Comparison of ENCODE assay signal across 19 cellular contexts in the genomic region with DNA sequence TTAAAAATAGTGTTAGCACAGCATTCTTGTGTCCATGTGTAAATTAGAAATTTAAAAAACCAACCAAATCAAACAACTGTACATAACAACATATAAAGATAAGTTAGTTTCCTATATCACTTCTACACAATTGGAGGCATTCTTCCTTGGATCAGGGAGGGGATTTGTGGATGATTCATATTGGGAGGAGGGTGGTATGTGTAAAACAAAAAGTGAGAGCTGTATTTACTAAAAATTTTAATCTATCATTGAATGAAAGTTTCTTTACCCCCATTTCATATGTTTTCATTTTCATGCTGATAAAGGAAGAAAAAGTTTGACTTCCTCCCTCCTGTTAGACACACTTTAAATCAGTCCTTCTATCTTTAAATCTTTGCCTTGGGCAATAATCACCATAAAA.
A peak's percentile ranks its signal among the peaks of the same experiment; 100 is the strongest.
DNase-seq lines count a peak whose midpoint lies in the region; ATAC-seq, FAIRE-seq and TF ChIP-seq lines count a peak whose summit lies in the region.
"Had no signal": no experiment of that assay in that cellular context is flagged by ENCODE, and none has a peak within 500 bp of the region (broad histone marks: within the 10 kb centered on the region; RNA-seq: fewer than 3 reads in every experiment).

No MANE protein-coding gene starts in this region.

- no peaks in the 10 kb centered on the region for H3K9me3 ChIP-seq in PC-3 (ENCODE audit: low read length)
- H3K9me3 ChIP-seq: Caco-2, MG63, thoracic aorta had no signal

- H3K4me1 Mint-ChIP-seq in activated T-cell treated with anti-CD3 and anti-CD28 coated beads, Interleukin-2, amount 50 U/mL, for 72 hours (ENCODE audit: low read depth) = peaks cover 28% of the 10 kb centered on the region
- peaks cover 27% of the 10 kb centered on the region for H3K4me1 Mint-ChIP-seq in stimulated activated naive CD8-positive, alpha-beta T cell treated with anti-CD3 and anti-CD28 coated beads, Interleukin-15, amount 100 ng/mL, for 72 hours
- H3K4me1 Mint-ChIP-seq: nephron had no signal

- H2AFZ ChIP-seq in PC-3 (ENCODE audit: low read length) = peak overlapping the region; percentile 79

- H3K27me3 Mint-ChIP-seq in activated T-cell treated with anti-CD3 and anti-CD28 coated beads, Interleukin-2, amount 50 U/mL, for 72 hours (ENCODE audit: low read depth) = peaks cover 16% of the 10 kb centered on the region
- H3K27me3 Mint-ChIP-seq in stimulated activated naive CD8-positive, alpha-beta T cell treated with anti-CD3 and anti-CD28 coated beads, Interleukin-15, amount 100 ng/mL, for 72 hours = no peaks in the 10 kb centered on the region

- peak overlapping the region; percentile 77 for H3K4me2 ChIP-seq in PC-3 (ENCODE audit: low read length)

- peak overlapping the region; percentile 70 to 85 for H3K4me3 Mint-ChIP-seq in activated T-cell treated with anti-CD3 and anti-CD28 coated beads, Interleukin-2, amount 50 U/mL, for 72 hours
- peak overlapping the region; percentile 36 to 60 for H3K4me3 Mint-ChIP-seq in stimulated activated naive CD8-positive, alpha-beta T cell treated with anti-CD3 and anti-CD28 coated beads, Interleukin-15, amount 100 ng/mL, for 72 hours
- H3K4me3 Mint-ChIP-seq: nephron had no signal

- CTCF ChIA-PET in PC-3 (lab: Charles Lee) = interaction anchor here (0.7 to 1.3 kb wide), 2 partner anchors 117 to 195 kb away, joined by 3 read pairs; no protein-coding TSS in a partner anchor

- peaks cover 39% of the 10 kb centered on the region for H3K4me1 ChIP-seq in PC-3 (ENCODE audit: insufficient read depth, low read length)
- H3K4me1 ChIP-seq: body of pancreas, Caco-2 had no signal

- H3K27ac Mint-ChIP-seq in activated T-cell treated with anti-CD3 and anti-CD28 coated beads, Interleukin-2, amount 50 U/mL, for 72 hours = peak overlapping the region; percentile 52
- peak overlapping the region; percentile 67 to 69 for H3K27ac Mint-ChIP-seq in stimulated activated naive CD8-positive, alpha-beta T cell treated with anti-CD3 and anti-CD28 coated beads, Interleukin-15, amount 100 ng/mL, for 72 hours
- H3K27ac Mint-ChIP-seq: nephron had no signal

- H3K9me3 Mint-ChIP-seq in activated T-cell treated with anti-CD3 and anti-CD28 coated beads, Interleukin-2, amount 50 U/mL, for 72 hours = peaks cover 5 to 11% of the 10 kb centered on the region in 2 donors
- H3K9me3 Mint-ChIP-seq in stimulated activated naive CD8-positive, alpha-beta T cell treated with anti-CD3 and anti-CD28 coated beads, Interleukin-15, amount 100 ng/mL, for 72 hours = peaks cover 6 to 8% of the 10 kb centered on the region in 2 donors

- H3K36me3 ChIP-seq in PC-3 (ENCODE audit: low read depth, low read length) = peaks cover 8% of the 10 kb centered on the region; the same call in 1 of the 2 replicates
- H3K36me3 ChIP-seq in bronchial epithelial cell (ENCODE audit: control insufficient read depth, insufficient read depth, low read length) = no peaks in the 10 kb centered on the region
- H3K36me3 ChIP-seq: MG63, thoracic aorta had no signal

- no peak for DNase-seq in activated T-cell treated with anti-CD3 and anti-CD28 coated beads, Interleukin-2, amount 50 U/mL, for 72 hours
- no peak for DNase-seq in activated T-cell treated with anti-CD3 and anti-CD28 coated beads, Interleukin-2, amount 50 U/mL, for 48 hours
- DNase-seq in PC-3 (peak; percentile 68), bronchial epithelial cell (ENCODE audit: low read depth) (peak; percentile 50), MV-4-11 (lab: John Stamatoyannopoulos, UW) (no peak), superior temporal gyrus (ENCODE audit: extremely low spot score) (no peak), NCI-H2171 (lab: John Stamatoyannopoulos, UW) (no peak)
- no peak for DNase-seq in stimulated activated naive CD8-positive, alpha-beta T cell treated with anti-CD3 and anti-CD28 coated beads, Interleukin-15, amount 100 ng/mL, for 72 hours
- DNase-seq: activated CD4-positive, alpha-beta T cell treated with anti-CD3 and anti-CD28 coated beads, Interleukin-2, amount 50 U/mL, for 1 hour; body of pancreas; Caco-2; NCI-H2081 treated with DMSO at 0.1 percent for 48 hours; NCI-H82; Right ventricle myocardium superior had no signal

- H3K27me3 ChIP-seq in PC-3 (ENCODE audit: low read length) = no peaks in the 10 kb centered on the region
- H3K27me3 ChIP-seq in bronchial epithelial cell (ENCODE audit: control insufficient read depth, insufficient read depth, low read length) = no peaks in the 10 kb centered on the region
- H3K27me3 ChIP-seq: body of pancreas, MG63 had no signal

- peaks cover 7 to 13% of the 10 kb centered on the region in 2 donors for H3K36me3 Mint-ChIP-seq in activated T-cell treated with anti-CD3 and anti-CD28 coated beads, Interleukin-2, amount 50 U/mL, for 72 hours (ENCODE audit: insufficient read depth in 2 of 2)

- BruUV-seq in PC-3 (replicated peaks; lab: Mats Ljungman, UMichigan) = no TSS peak

- peak overlapping the region; percentile 92 for H3K9ac ChIP-seq in PC-3 (ENCODE audit: low read length)

- no peaks in the 10 kb centered on the region for H4K20me1 ChIP-seq in PC-3 (ENCODE audit: low read length)

- peaks cover 16% of the 10 kb centered on the region for H3F3A ChIP-seq in PC-3 (ENCODE audit: low read length, unreplicated experiment)

- H3K79me2 ChIP-seq in PC-3 (ENCODE audit: low read length) = no peaks in the 10 kb centered on the region

- H3K4me3 ChIP-seq in PC-3 (ENCODE audit: low read length) (peak overlapping the region; percentile 41; the same call in 1 of the 2 replicates), bronchial epithelial cell (ENCODE audit: low read depth, low read length) (no peak overlapping the region)
- H3K4me3 ChIP-seq: body of pancreas, MG63, thoracic aorta had no signal

- intact Hi-C loops in PC-3 (cut with micrococcal nuclease) = loop anchor here (1.0 kb wide), 1 partner anchor 137 kb away; no protein-coding TSS in a partner anchor

- TF ChIP-seq CTCF in PC-3 (conservative IDR thresholded peaks at IDR 0.05; ENCODE audit: low read depth, low read length) = no peak
- TF ChIP-seq CTCF in bronchial epithelial cell (IDR thresholded peaks at IDR 0.05; ENCODE audit: insufficient read depth, low read length, severe bottlenecking) = no peak

- H3K9me2 ChIP-seq in PC-3 (replicated peaks; ENCODE audit: low read length) = no peaks in the 10 kb centered on the region

- no peak for FAIRE-seq in bronchial epithelial cell (lab: Jason Lieb, UNC)
- FAIRE-seq: GM18507, GM19239 had no signal

- POLR2A ChIA-PET in PC-3 (lab: Charles Lee; ENCODE audit: unreplicated experiment) = interaction anchor here (0.7 kb wide), 1 partner anchor 359 kb away, joined by 3 read pairs; no protein-coding TSS in a partner anchor

- no peak for ATAC-seq in activated T-cell treated with anti-CD3 and anti-CD28 coated beads, Interleukin-2, amount 50 U/mL, for 72 hours (replicated peaks in 1 of 2)
- peak; percentile 45 for ATAC-seq in PC-3
- no peak for ATAC-seq in stimulated activated naive CD8-positive, alpha-beta T cell treated with anti-CD3 and anti-CD28 coated beads, Interleukin-15, amount 100 ng/mL, for 72 hours
- ATAC-seq: body of pancreas had no signal

- H3K27ac ChIP-seq in PC-3 (ENCODE audit: low read length) = peak overlapping the region; percentile 99
- H3K27ac ChIP-seq: body of pancreas, thoracic aorta had no signal

Comparison
In these comparisons a context has a peak if more than half of its experiments do, and no peak if none do; other contexts are left out.
1. DNase-seq: peak in PC-3 (single experiment) and bronchial epithelial cell (single experiment); none in activated T-cell treated with anti-CD3 and anti-CD28 coated beads, Interleukin-2, amount 50 U/mL, for 72 hours (0 of 2), activated T-cell treated with anti-CD3 and anti-CD28 coated beads, Interleukin-2, amount 50 U/mL, for 48 hours (0 of 2), stimulated activated naive CD8-positive, alpha-beta T cell treated with anti-CD3 and anti-CD28 coated beads, Interleukin-15, amount 100 ng/mL, for 72 hours (0 of 2), MV-4-11 (single experiment), superior temporal gyrus (single experiment) and NCI-H2171 (single experiment).